ENCODE assay signal across 13 cellular contexts in the genomic region with DNA sequence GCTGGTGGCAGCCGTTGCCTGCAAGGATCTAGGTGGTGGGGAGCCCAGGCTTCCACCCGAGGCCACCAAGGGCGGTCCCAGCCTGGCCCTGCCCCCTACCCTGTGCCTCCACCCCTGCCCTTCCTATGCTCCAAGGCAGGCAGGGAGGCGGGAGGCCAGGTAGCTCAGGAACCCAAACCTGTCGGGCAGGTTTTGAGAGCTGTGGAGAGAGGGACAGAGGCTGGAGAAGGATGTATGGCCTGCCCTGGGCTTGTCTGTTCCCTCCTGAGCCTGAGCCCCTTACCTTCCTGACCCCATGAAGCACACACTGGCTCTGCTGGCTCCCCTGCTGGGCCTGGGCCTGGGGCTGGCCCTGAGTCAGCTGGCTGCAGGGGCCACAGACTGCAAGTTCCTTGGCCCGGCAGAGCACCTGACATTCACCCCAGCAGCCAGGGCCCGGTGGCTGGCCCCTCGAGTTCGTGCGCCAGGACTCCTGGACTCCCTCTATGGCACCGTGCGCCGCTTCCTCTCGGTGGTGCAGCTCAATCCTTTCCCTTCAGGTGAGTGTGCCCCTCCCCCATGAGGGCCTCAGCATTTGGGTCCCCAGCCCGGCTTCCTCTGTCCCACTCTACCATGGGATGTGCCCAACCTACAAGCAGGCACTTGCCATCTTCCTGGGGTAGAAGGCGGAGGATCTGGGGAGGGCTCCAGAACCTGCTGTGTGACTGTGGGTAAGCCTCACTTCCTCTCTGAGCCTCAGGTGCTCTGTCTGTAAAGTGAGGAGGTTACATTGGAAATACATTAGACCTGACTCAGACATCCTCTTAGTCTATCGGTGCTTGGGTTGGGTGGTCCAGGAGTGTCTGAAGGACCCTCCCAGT. TPM values are rescaled to one million over a fixed set of nuclear protein-coding genes. Genes with fewer than 3 reads are reported as not detected.
A peak's percentile ranks its signal among the peaks of the same experiment; 100 is the strongest.
DNase-seq lines count a peak whose midpoint lies in the region; ATAC-seq and TF ChIP-seq lines count a peak whose summit lies in the region.
"Had no signal": no experiment of that assay in that cellular context is flagged by ENCODE, and none has a peak within 500 bp of the region (broad histone marks: within the 10 kb centered on the region; RNA-seq: fewer than 3 reads in every experiment).

Gene PROM2 (plus strand): TSS at position 159 of the 860 bp plus-strand sequence. CDS start 137 bp downstream, at position 296.

- TSS peak; percentile 67 for BruUV-seq in mammary epithelial cell (replicated peaks; lab: Mats Ljungman, UMichigan)

- H3K27me3 Mint-ChIP-seq in activated T-cell treated with anti-CD3 and anti-CD28 coated beads, Interleukin-2, amount 50 U/mL, for 4 hours (ENCODE audit: low read depth), result no peaks in the 10 kb centered on the region
- H3K27me3 Mint-ChIP-seq in activated T-cell treated with anti-CD3 and anti-CD28 coated beads, Interleukin-2, amount 50 U/mL, for 24 hours, result no peaks in the 10 kb centered on the region

- no peak within 1 kb of the TSS for H3K27ac Mint-ChIP-seq in activated T-cell treated with anti-CD3 and anti-CD28 coated beads, Interleukin-2, amount 50 U/mL, for 24 hours

- H3K23ac ChIP-seq in mesenchymal stem cell (ENCODE audit: low read length in 2 of 2), result no peak within 1 kb of the TSS

- H3K79me1 ChIP-seq in mesenchymal stem cell (replicated peaks; ENCODE audit: low read length, poor library complexity, severe bottlenecking), result no peaks in the 10 kb centered on the region

- no peak within 1 kb of the TSS for H2BK5ac ChIP-seq in mesenchymal stem cell (ENCODE audit: low read depth, low read length, poor library complexity, severe bottlenecking)

- dilution Hi-C loops in mammary epithelial cell (cut with HindIII; ENCODE audit: low sequenced_read_pairs), result loop anchor here (5.0 kb wide), 2 partner anchors 37 to 62 kb away; no protein-coding TSS in a partner anchor

- peaks cover 56% of the 10 kb centered on the region for H3K4me1 ChIP-seq in mammary epithelial cell (ENCODE audit: insufficient read depth, low read length)
- peaks cover 18% of the 10 kb centered on the region for H3K4me1 ChIP-seq in mesenchymal stem cell (ENCODE audit: control insufficient read depth, insufficient read depth, low read depth, low read length)
- H3K4me1 ChIP-seq in upper lobe of left lung, result peaks cover 0 to 10% (median 0%) of the 10 kb centered on the region in 4 donors

- TF ChIP-seq POLR2A in upper lobe of left lung (IDR thresholded peaks at IDR 0.05), result peak in 1 of 4 donors; percentile 31

- H2AK5ac ChIP-seq in mesenchymal stem cell (ENCODE audit: low read length, severe bottlenecking), result no peak within 1 kb of the TSS

- WGBS in mammary epithelial cell (ENCODE audit: low coverage, missing lambda C conversion rate), result 19% methylated on average over 13 of the region's 17 CpGs
- 60% methylated on average over 13 of the region's 17 CpGs for WGBS in mesenchymal stem cell
- 83 to 90% methylated on average over 5 to 17 of the region's 17 CpGs for WGBS in upper lobe of left lung, 2 donors

- DNase-seq in activated T-cell treated with anti-CD3 and anti-CD28 coated beads, Interleukin-2, amount 50 U/mL, for 4 hours, result peak; percentile 2
- no peak for DNase-seq in activated T-cell treated with anti-CD3 and anti-CD28 coated beads, Interleukin-2, amount 50 U/mL, for 24 hours
- DNase-seq in mammary epithelial cell (peak; percentile 84), mesenchymal stem cell (no peak), upper lobe of left lung (peak in 1 of 2 donors; percentile 85), CD1c-positive myeloid dendritic cell (ENCODE audit: extremely low spot score) (no peak)
- DNase-seq: KG1; kidney glomerular epithelial cell; NK-92 treated with Interleukin-12 subunit alpha and Interleukin-12 subunit beta, amount 100 ng/mL, for 24 hours; stimulated activated naive CD8-positive, alpha-beta T cell treated with anti-CD3 and anti-CD28 coated beads, Interleukin-15, Interleukin-2, amounts not matched to agents 100 U/mL and 50 U/mL, for 24 hours had no signal

- H2BK12ac ChIP-seq in mesenchymal stem cell (ENCODE audit: low read length in 2 of 2), result no peak within 1 kb of the TSS

- H3K27ac ChIP-seq in mammary epithelial cell (ENCODE audit: insufficient read depth, low read depth, low read length) (peak within 1 kb of the TSS; percentile 40), mesenchymal stem cell (ENCODE audit: low read length, poor library complexity, severe bottlenecking) (no peak within 1 kb of the TSS), upper lobe of left lung (peak within 1 kb of the TSS in 1 of 4 donors; percentile 43)

- in situ Hi-C loops in mammary epithelial cell (cut with MboI; ENCODE audit: low sequenced_read_pairs in 2 of 2), result no loop called here

- H3K9me3 ChIP-seq in mammary epithelial cell (replicated peaks; ENCODE audit: insufficient read depth, low read length) (no peaks in the 10 kb centered on the region), mesenchymal stem cell (ENCODE audit: control insufficient read depth, low read length) (no peaks in the 10 kb centered on the region), upper lobe of left lung (no peaks in the 10 kb centered on the region)

- H3K4ac ChIP-seq in mesenchymal stem cell (ENCODE audit: low read depth in 1 of 2, low read length in 2 of 2), result no peak within 1 kb of the TSS

- no peak within 1 kb of the TSS for H4K8ac ChIP-seq in mesenchymal stem cell (ENCODE audit: low read length)

- no peak within 1 kb of the TSS for H2BK15ac ChIP-seq in mesenchymal stem cell (ENCODE audit: low read depth, poor library complexity, severe bottlenecking)

- intact Hi-C loops in mammary epithelial cell (cut with micrococcal nuclease), result loop anchor here (1.0 to 2.0 kb wide), 3 partner anchors 14 to 44 kb away; no protein-coding TSS in a partner anchor

- no peak for TF ChIP-seq EP300 in upper lobe of left lung (IDR thresholded peaks at IDR 0.05)

- no peak within 1 kb of the TSS for H2BK120ac ChIP-seq in mesenchymal stem cell (ENCODE audit: low read depth, low read length)

- no peak for ATAC-seq in activated T-cell treated with anti-CD3 and anti-CD28 coated beads, Interleukin-2, amount 50 U/mL, for 4 hours
- ATAC-seq in upper lobe of left lung (ENCODE audit: low FRiP score in 2 of 2) (peak; percentile 13 to 80), HG03439 (IDR thresholded peaks at IDR 0.05; ENCODE audit: unreplicated experiment) (no peak), HG02852 (IDR thresholded peaks at IDR 0.05; ENCODE audit: unreplicated experiment) (no peak)
- ATAC-seq: activated naive CD4-positive, alpha-beta T cell treated with anti-CD3 and anti-CD28 coated beads, Interleukin-2, amount 50 U/mL, for 72 hours; stimulated activated naive CD8-positive, alpha-beta T cell treated with anti-CD3 and anti-CD28 coated beads, Interleukin-15, Interleukin-2, amounts not matched to agents 100 U/mL and 50 U/mL, for 24 hours had no signal

- H3K4me2 ChIP-seq in mammary epithelial cell (ENCODE audit: insufficient read depth, low read depth, low read length) (peak within 1 kb of the TSS; percentile 87), mesenchymal stem cell (ENCODE audit: low read length, poor library complexity, severe bottlenecking) (no peak within 1 kb of the TSS)

- no peak for TF ChIP-seq CTCF in mammary epithelial cell (conservative IDR thresholded peaks at IDR 0.05 in 1 of 2, IDR thresholded peaks at IDR 0.05 in 1 of 2; ENCODE audit: extremely low read depth in 1 of 2, insufficient read depth in 1 of 2, low read depth in 1 of 2, low read length in 2 of 2)
- no peak for TF ChIP-seq CTCF in upper lobe of left lung (IDR thresholded peaks at IDR 0.05)

- H3K4me3 ChIP-seq in mammary epithelial cell (replicated peaks in 1 of 3; ENCODE audit: insufficient read depth in 1 of 3, low read depth in 2 of 3, low read length in 3 of 3), result peak within 1 kb of the TSS; percentile 23 to 62 (median 58)
- no peak within 1 kb of the TSS for H3K4me3 ChIP-seq in mesenchymal stem cell (ENCODE audit: insufficient read depth in 1 of 2, low read depth in 1 of 2, low read length in 2 of 2)
- peak within 1 kb of the TSS in 2 of 4 donors; percentile 26 to 34 for H3K4me3 ChIP-seq in upper lobe of left lung

- no peak within 1 kb of the TSS for H3K18ac ChIP-seq in mesenchymal stem cell (ENCODE audit: low read depth in 1 of 2, low read length in 2 of 2)

- no peaks in the 10 kb centered on the region for H3K4me1 Mint-ChIP-seq in activated T-cell treated with anti-CD3 and anti-CD28 coated beads, Interleukin-2, amount 50 U/mL, for 4 hours (ENCODE audit: low read depth)
- H3K4me1 Mint-ChIP-seq in activated T-cell treated with anti-CD3 and anti-CD28 coated beads, Interleukin-2, amount 50 U/mL, for 24 hours (ENCODE audit: low read depth), result no peaks in the 10 kb centered on the region

- H2AFZ ChIP-seq in mammary epithelial cell (ENCODE audit: low read depth, low read length), result peak within 1 kb of the TSS; percentile 75
- no peak within 1 kb of the TSS for H2AFZ ChIP-seq in mesenchymal stem cell (ENCODE audit: low read depth, low read length)

- H3K36me3 Mint-ChIP-seq in activated T-cell treated with anti-CD3 and anti-CD28 coated beads, Interleukin-2, amount 50 U/mL, for 4 hours (ENCODE audit: insufficient read depth), result no peaks in the 10 kb centered on the region
- H3K36me3 Mint-ChIP-seq in activated T-cell treated with anti-CD3 and anti-CD28 coated beads, Interleukin-2, amount 50 U/mL, for 24 hours (ENCODE audit: low read depth), result no peaks in the 10 kb centered on the region
- H3K36me3 Mint-ChIP-seq: activated naive CD4-positive, alpha-beta T cell treated with anti-CD3 and anti-CD28 coated beads, Interleukin-2, amount 50 U/mL, for 72 hours had no signal

- H3K9ac ChIP-seq in mammary epithelial cell (ENCODE audit: insufficient read depth, low read length) (peak within 1 kb of the TSS; percentile 19), mesenchymal stem cell (ENCODE audit: low read length) (no peak within 1 kb of the TSS)

- CTCF ChIA-PET in mammary epithelial cell (lab: Charles Lee; ENCODE audit: low non-redundant PET), result interaction anchor here (0.6 kb wide), 1 partner anchor 42 kb away, joined by 4 read pairs; no protein-coding TSS in a partner anchor

- H4K20me1 ChIP-seq in mammary epithelial cell (ENCODE audit: insufficient read depth, low read length), result no peaks in the 10 kb centered on the region

- H4K91ac ChIP-seq in mesenchymal stem cell (ENCODE audit: low read length), result peak within 1 kb of the TSS; percentile 28

- H3K9me3 Mint-ChIP-seq in activated T-cell treated with anti-CD3 and anti-CD28 coated beads, Interleukin-2, amount 50 U/mL, for 4 hours, result no peaks in the 10 kb centered on the region
- H3K9me3 Mint-ChIP-seq in activated T-cell treated with anti-CD3 and anti-CD28 coated beads, Interleukin-2, amount 50 U/mL, for 24 hours, result no peaks in the 10 kb centered on the region
- H3K9me3 Mint-ChIP-seq: activated naive CD4-positive, alpha-beta T cell treated with anti-CD3 and anti-CD28 coated beads, Interleukin-2, amount 50 U/mL, for 72 hours had no signal

- no peak within 1 kb of the TSS for H3K4me3 Mint-ChIP-seq in activated T-cell treated with anti-CD3 and anti-CD28 coated beads, Interleukin-2, amount 50 U/mL, for 4 hours
- no peak within 1 kb of the TSS for H3K4me3 Mint-ChIP-seq in activated T-cell treated with anti-CD3 and anti-CD28 coated beads, Interleukin-2, amount 50 U/mL, for 24 hours

- H3K27me3 ChIP-seq in mammary epithelial cell (ENCODE audit: insufficient read depth, low read length), result no peaks in the 10 kb centered on the region
- peaks cover 0 to 3% of the 10 kb centered on the region in 2 experiments for H3K27me3 ChIP-seq in mesenchymal stem cell (ENCODE audit: control insufficient read depth in 1 of 2, insufficient read depth in 1 of 2, low read length in 2 of 2)
- H3K27me3 ChIP-seq in upper lobe of left lung, result no peaks in the 10 kb centered on the region

- H3K79me2 ChIP-seq in mammary epithelial cell (ENCODE audit: insufficient read depth, low read length), result peaks cover 43% of the 10 kb centered on the region

- H3K36me3 ChIP-seq in mammary epithelial cell (ENCODE audit: insufficient read depth, low read length), result peaks cover 2% of the 10 kb centered on the region
- H3K36me3 ChIP-seq in mesenchymal stem cell (ENCODE audit: control insufficient read depth in 1 of 2, insufficient read depth in 2 of 2, low read depth in 1 of 2, low read length in 2 of 2), result no peaks in the 10 kb centered on the region
- H3K36me3 ChIP-seq in upper lobe of left lung, result no peaks in the 10 kb centered on the region

- no peak within 1 kb of the TSS for H3K14ac ChIP-seq in mesenchymal stem cell (ENCODE audit: low read length in 2 of 2)

RNA-seq across cellular contexts. Expression of gene PROM2, which starts in this region (rescaled TPM):
- under 1 TPM; 0.53 to 0.66 (median 0.63) TPM for total RNA-seq in activated T-cell treated with anti-CD3 and anti-CD28 coated beads, Interleukin-2, amount 50 U/mL, for 4 hours
- 10 to 100 TPM; 27.3 to 73.5 TPM for total RNA-seq in mammary epithelial cell
- 48.8 TPM for polyA plus RNA-seq in mammary epithelial cell
- 88.2 TPM for polyA minus RNA-seq in mammary epithelial cell
- 0.18 TPM for polyA plus RNA-seq in mesenchymal stem cell (2013, experiment 1 of 2)
- 0.05 TPM for polyA plus RNA-seq in mesenchymal stem cell (2013, experiment 2 of 2)
- 10 to 100 TPM in 2 of 6 donors, 1 to 10 TPM in 4; 3.3 to 26.2 (median 5.0) TPM for total RNA-seq in upper lobe of left lung

Comparison
In these comparisons a context has a peak if more than half of its experiments do, and no peak if none do; other contexts are left out.
1. Peak in DNase-seq in activated T-cell treated with anti-CD3 and anti-CD28 coated beads, Interleukin-2, amount 50 U/mL, for 4 hours; RNA of the gene not detected or under 1 TPM.
2. ATAC-seq: peak in upper lobe of left lung (2 of 2); none in activated T-cell treated with anti-CD3 and anti-CD28 coated beads, Interleukin-2, amount 50 U/mL, for 4 hours (0 of 2), HG03439 (single experiment) and HG02852 (single experiment).
3. H3K4me3 ChIP-seq: peak in mammary epithelial cell (3 of 3); none in mesenchymal stem cell (0 of 2).